1 cellular context compared by ENCODE assay signal in the genomic region with DNA sequence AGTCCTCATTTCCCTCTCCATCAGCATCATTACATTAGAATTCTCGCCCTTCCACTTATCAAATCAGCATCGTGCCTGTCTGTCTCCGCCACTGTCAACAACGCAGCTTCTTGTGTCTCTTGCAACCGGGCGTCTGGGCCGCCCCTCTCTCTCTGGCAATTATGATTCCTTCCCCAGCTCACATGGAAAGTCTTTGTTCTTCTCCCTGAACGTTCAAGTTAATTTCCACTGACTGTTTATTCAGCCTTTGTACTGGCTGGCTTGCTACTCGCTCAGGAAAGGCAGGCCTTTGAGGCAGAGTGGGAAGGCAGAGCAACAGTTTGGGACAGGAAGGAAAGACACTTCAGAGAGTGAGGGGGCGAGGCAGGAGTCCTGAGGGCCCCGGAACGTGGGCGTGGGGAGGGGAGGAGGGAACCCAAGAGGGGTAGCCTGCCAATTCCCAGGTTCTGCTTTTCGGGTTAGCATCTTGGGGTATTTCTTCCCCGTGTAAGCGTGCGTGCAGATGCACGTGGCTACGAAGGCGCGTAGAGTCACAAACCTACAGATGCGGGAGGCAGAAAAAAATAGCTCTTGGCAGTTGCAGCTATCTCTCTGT.
TF ChIP-seq lines count a peak whose summit lies in the region.

No MANE protein-coding gene starts in this region.

TF ChIP-seq in WTC11, 78 proteins besides CTCF, POLR2A, EP300 and RAD21 (continued from another document):
- TF ChIP-seq, protein P1, sequence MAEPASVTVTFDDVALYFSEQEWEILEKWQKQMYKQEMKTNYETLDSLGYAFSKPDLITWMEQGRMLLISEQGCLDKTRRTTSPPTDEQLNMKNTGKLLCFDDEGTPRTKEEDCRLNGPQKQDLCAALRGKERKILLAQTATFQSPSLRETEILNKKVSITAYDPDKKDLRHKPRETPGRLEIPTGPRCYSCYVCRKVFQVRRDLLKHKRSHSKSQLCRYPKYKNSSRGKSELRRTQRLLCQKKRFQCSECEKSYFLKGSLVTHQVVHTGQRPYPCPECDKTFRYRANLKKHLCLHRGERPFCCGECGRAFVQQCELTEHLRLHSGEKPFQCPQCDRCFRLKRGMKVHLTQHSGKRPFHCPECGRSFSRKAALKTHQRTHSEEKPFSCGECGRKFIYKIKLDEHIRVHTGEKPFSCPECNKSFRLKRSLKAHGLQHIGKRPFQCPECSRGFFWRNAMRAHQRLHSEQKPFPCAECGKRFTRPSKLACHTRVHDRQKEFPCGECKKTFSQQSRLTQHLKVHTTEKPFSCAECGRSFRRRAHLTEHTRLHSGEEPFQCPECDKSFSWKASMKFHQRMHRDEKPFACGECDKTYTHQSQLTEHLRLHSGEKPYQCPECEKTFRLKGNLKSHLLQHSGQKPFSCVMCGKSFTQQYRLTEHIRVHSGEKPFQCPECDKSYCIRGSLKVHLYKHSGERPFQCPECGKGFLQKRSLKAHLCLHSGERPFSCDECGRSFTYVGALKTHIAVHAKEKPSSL (CRISPR knock-in tag; conservative IDR thresholded peaks at IDR 0.05), result no peak
- TF ChIP-seq ZNF121 (CRISPR knock-in tag; IDR thresholded peaks at IDR 0.05), result no peak
- TF ChIP-seq, protein P2, sequence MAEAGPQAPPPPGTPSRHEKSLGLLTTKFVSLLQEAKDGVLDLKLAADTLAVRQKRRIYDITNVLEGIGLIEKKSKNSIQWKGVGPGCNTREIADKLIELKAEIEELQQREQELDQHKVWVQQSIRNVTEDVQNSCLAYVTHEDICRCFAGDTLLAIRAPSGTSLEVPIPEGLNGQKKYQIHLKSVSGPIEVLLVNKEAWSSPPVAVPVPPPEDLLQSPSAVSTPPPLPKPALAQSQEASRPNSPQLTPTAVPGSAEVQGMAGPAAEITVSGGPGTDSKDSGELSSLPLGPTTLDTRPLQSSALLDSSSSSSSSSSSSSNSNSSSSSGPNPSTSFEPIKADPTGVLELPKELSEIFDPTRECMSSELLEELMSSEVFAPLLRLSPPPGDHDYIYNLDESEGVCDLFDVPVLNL (CRISPR knock-in tag; IDR thresholded peaks at IDR 0.05; ENCODE audit: borderline replicate concordance, low read depth), result no peak
- TF ChIP-seq NFE2L1 (CRISPR knock-in tag; IDR thresholded peaks at IDR 0.05), result no peak
- TF ChIP-seq, protein P3, sequence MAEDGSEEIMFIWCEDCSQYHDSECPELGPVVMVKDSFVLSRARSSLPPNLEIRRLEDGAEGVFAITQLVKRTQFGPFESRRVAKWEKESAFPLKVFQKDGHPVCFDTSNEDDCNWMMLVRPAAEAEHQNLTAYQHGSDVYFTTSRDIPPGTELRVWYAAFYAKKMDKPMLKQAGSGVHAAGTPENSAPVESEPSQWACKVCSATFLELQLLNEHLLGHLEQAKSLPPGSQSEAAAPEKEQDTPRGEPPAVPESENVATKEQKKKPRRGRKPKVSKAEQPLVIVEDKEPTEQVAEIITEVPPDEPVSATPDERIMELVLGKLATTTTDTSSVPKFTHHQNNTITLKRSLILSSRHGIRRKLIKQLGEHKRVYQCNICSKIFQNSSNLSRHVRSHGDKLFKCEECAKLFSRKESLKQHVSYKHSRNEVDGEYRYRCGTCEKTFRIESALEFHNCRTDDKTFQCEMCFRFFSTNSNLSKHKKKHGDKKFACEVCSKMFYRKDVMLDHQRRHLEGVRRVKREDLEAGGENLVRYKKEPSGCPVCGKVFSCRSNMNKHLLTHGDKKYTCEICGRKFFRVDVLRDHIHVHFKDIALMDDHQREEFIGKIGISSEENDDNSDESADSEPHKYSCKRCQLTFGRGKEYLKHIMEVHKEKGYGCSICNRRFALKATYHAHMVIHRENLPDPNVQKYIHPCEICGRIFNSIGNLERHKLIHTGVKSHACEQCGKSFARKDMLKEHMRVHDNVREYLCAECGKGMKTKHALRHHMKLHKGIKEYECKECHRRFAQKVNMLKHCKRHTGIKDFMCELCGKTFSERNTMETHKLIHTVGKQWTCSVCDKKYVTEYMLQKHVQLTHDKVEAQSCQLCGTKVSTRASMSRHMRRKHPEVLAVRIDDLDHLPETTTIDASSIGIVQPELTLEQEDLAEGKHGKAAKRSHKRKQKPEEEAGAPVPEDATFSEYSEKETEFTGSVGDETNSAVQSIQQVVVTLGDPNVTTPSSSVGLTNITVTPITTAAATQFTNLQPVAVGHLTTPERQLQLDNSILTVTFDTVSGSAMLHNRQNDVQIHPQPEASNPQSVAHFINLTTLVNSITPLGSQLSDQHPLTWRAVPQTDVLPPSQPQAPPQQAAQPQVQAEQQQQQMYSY (CRISPR knock-in tag; IDR thresholded peaks at IDR 0.05), result no peak
- TF ChIP-seq TEAD1 (CRISPR knock-in tag; IDR thresholded peaks at IDR 0.05), result no peak
- TF ChIP-seq, protein P4, sequence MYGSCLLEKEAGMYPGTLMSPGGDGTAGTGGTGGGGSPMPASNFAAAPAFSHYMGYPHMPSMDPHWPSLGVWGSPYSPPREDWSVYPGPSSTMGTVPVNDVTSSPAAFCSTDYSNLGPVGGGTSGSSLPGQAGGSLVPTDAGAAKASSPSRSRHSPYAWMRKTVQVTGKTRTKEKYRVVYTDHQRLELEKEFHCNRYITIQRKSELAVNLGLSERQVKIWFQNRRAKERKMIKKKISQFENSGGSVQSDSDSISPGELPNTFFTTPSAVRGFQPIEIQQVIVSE (CRISPR knock-in tag; IDR thresholded peaks at IDR 0.05; ENCODE audit: borderline replicate concordance), result no peak
- TF ChIP-seq, protein P5, sequence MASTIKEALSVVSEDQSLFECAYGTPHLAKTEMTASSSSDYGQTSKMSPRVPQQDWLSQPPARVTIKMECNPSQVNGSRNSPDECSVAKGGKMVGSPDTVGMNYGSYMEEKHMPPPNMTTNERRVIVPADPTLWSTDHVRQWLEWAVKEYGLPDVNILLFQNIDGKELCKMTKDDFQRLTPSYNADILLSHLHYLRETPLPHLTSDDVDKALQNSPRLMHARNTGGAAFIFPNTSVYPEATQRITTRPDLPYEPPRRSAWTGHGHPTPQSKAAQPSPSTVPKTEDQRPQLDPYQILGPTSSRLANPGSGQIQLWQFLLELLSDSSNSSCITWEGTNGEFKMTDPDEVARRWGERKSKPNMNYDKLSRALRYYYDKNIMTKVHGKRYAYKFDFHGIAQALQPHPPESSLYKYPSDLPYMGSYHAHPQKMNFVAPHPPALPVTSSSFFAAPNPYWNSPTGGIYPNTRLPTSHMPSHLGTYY (CRISPR knock-in tag; IDR thresholded peaks at IDR 0.05), result no peak
- TF ChIP-seq SMAD3 (CRISPR knock-in tag; IDR thresholded peaks at IDR 0.05; ENCODE audit: borderline replicate concordance), result no peak
- TF ChIP-seq, protein P6, sequence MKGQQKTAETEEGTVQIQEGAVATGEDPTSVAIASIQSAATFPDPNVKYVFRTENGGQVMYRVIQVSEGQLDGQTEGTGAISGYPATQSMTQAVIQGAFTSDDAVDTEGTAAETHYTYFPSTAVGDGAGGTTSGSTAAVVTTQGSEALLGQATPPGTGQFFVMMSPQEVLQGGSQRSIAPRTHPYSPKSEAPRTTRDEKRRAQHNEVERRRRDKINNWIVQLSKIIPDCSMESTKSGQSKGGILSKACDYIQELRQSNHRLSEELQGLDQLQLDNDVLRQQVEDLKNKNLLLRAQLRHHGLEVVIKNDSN (CRISPR knock-in tag; IDR thresholded peaks at IDR 0.05), result no peak
- no peak for TF ChIP-seq JUN (CRISPR knock-in tag; IDR thresholded peaks at IDR 0.05)
